Comparison of ENCODE assay signal across 18 cellular contexts in genomic region chr14:89870335-89870734, GRCh38.
"Had no signal": no experiment of that assay in that cellular context is flagged by ENCODE, and none has a peak within 500 bp of the region (broad histone marks: within the 10 kb centered on the region; RNA-seq: fewer than 3 reads in every experiment).

No MANE protein-coding gene starts in this region.

- ATAC-seq: left lobe of liver; sciatic nerve; SK-N-SH treated with all-trans-retinoic acid at 6 μM for 48 hours; stimulated activated naive B cell treated with anti-CD40 and anti-IgM and Interleukin-4, amounts not matched to agents 10 μg/mL and 1 μg/mL and 100 μg/mL, for 72 hours; T-cell had no signal

- H3K4me3 Mint-ChIP-seq: activated naive CD8-positive, alpha-beta T cell treated with anti-CD3 and anti-CD28 coated beads for 36 hours; activated T-helper 1 cell treated with anti-CD3 and anti-CD28 coated beads, Interleukin-12 subunit alpha, Interleukin-12 subunit beta, Interleukin-2, Interleukin-4 antibody, amounts not matched to agents 30 ng/mL and 10 ng/mL and 1 ng/mL, durations not matched to agents 14 hours and 24 hours and 36 hours; endodermal cell; nephron progenitor cell; stimulated activated naive B cell treated with anti-CD40 and anti-IgM and Interleukin-4, amounts not matched to agents 10 μg/mL and 1 μg/mL and 100 μg/mL, for 72 hours; T-cell had no signal

- DNase-seq: activated CD4-positive, alpha-beta T cell treated with anti-CD3 and anti-CD28 coated beads, Interleukin-2, amount 50 U/mL, for 4 hours; activated gamma-delta T cell treated with Interleukin-2 at 50 U/mL for 16 hours; activated naive CD8-positive, alpha-beta T cell treated with anti-CD3 and anti-CD28 coated beads for 36 hours; activated T-cell treated with anti-CD3 and anti-CD28 coated beads for 4 hours; amniotic stem cell; caudate nucleus; endodermal cell; erythroblast; hippocampal formation; islet precursor cell; nephron progenitor cell; nucleus accumbens; stimulated activated naive B cell treated with anti-CD40 and anti-IgM and Interleukin-4, amounts not matched to agents 10 μg/mL and 1 μg/mL and 100 μg/mL, for 72 hours; T-cell had no signal

- H3K27ac Mint-ChIP-seq: activated naive CD8-positive, alpha-beta T cell treated with anti-CD3 and anti-CD28 coated beads for 36 hours; activated T-helper 1 cell treated with anti-CD3 and anti-CD28 coated beads, Interleukin-12 subunit alpha, Interleukin-12 subunit beta, Interleukin-2, Interleukin-4 antibody, amounts not matched to agents 30 ng/mL and 10 ng/mL and 1 ng/mL, durations not matched to agents 14 hours and 24 hours and 36 hours; endodermal cell; nephron progenitor cell; stimulated activated naive B cell treated with anti-CD40 and anti-IgM and Interleukin-4, amounts not matched to agents 10 μg/mL and 1 μg/mL and 100 μg/mL, for 72 hours had no signal

- H3K27me3 Mint-ChIP-seq: activated naive CD8-positive, alpha-beta T cell treated with anti-CD3 and anti-CD28 coated beads for 36 hours; stimulated activated naive B cell treated with anti-CD40 and anti-IgM and Interleukin-4, amounts not matched to agents 10 μg/mL and 1 μg/mL and 100 μg/mL, for 72 hours; T-cell had no signal

- H3K4me1 Mint-ChIP-seq: activated naive CD8-positive, alpha-beta T cell treated with anti-CD3 and anti-CD28 coated beads for 36 hours; stimulated activated naive B cell treated with anti-CD40 and anti-IgM and Interleukin-4, amounts not matched to agents 10 μg/mL and 1 μg/mL and 100 μg/mL, for 72 hours; T-cell had no signal
